ENCODE assay signal across 8 cellular contexts in the genomic region with DNA sequence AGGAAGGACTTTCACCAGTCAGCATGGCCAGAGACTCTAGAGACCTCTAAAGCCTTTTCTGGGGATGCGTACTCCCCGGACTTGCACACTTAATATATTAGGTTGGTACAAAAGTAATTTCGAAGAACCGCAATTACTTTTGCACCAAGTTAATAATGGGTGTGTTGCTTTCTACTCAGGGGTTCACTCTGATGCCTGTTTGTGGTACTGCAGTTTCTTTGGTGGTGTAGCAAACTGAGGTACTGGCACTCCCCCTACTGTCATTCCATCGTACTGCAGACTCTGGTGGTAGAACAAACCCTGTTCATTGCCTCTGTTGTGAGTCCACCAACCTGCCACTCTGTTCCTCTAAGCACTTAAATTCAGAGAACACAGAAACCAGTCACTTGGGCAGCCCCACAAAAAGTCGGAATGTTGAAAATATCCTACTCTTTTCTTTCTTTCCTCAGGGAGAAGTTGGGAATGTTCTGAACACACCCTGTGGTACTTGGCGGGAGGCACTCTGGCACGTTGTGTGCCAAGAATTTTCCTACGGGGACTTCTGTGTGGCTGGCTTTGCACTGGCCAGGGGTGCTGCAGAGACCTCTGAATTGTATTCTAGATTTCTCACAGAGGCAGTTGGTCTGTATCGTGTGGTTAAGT. TPM values are rescaled to one million over a fixed set of nuclear protein-coding genes. Genes with fewer than 3 reads are reported as not detected.
DNase-seq lines count a peak whose midpoint lies in the region; ATAC-seq and TF ChIP-seq lines count a peak whose summit lies in the region.

No MANE protein-coding gene starts in this region.

- DNase-seq in DMS53 treated with DMSO at 0.1 percent for 48 hours (lab: John Stamatoyannopoulos, UW; ENCODE audit: unreplicated experiment) (peak; percentile 53), NCI-H146 treated with DMSO at 0.1 percent for 48 hours (lab: John Stamatoyannopoulos, UW; ENCODE audit: unreplicated experiment) (peak; percentile 2), SW480 (ENCODE audit: low spot score) (peak; percentile 69), fibroblast of villous mesenchyme (ENCODE audit: low read depth) (peak; percentile 16), progenitor cell of endocrine pancreas (ENCODE audit: low spot score, unreplicated experiment) (peak; percentile 64)

- TF ChIP-seq CTCF in fibroblast of villous mesenchyme (IDR thresholded peaks at IDR 0.05; ENCODE audit: insufficient read depth, low read depth, low read length) = peak; percentile 50
- TF ChIP-seq CTCF in progenitor cell of endocrine pancreas (IDR thresholded peaks at IDR 0.05; ENCODE audit: unreplicated experiment) = peak; percentile 95

- H3K27ac Mint-ChIP-seq in progenitor cell of endocrine pancreas = no peak overlapping the region

- H3K4me3 ChIP-seq in fibroblast of villous mesenchyme (ENCODE audit: low read depth, low read length) = no peak overlapping the region

- H3K4me1 Mint-ChIP-seq in progenitor cell of endocrine pancreas (ENCODE audit: low read depth) = no peaks in the 10 kb centered on the region

- ATAC-seq in GM21619 (IDR thresholded peaks at IDR 0.05; ENCODE audit: unreplicated experiment) (peak; percentile 66), GM18502 (IDR thresholded peaks at IDR 0.05; ENCODE audit: poor library complexity, unreplicated experiment) (no peak), HG02678 (IDR thresholded peaks at IDR 0.05; ENCODE audit: unreplicated experiment) (no peak)

- H3K36me3 Mint-ChIP-seq in progenitor cell of endocrine pancreas (ENCODE audit: insufficient read depth) = no peaks in the 10 kb centered on the region

- peaks cover 8% of the 10 kb centered on the region for H3K27me3 Mint-ChIP-seq in progenitor cell of endocrine pancreas

- no peak overlapping the region for H3K4me3 Mint-ChIP-seq in progenitor cell of endocrine pancreas (ENCODE audit: low read depth)

- H3K9me3 Mint-ChIP-seq in progenitor cell of endocrine pancreas (ENCODE audit: low read depth) = no peaks in the 10 kb centered on the region

RNA-seq across cellular contexts. Expression of gene GABRG3, which starts 46.3 kb away (rescaled TPM):
- total RNA-seq in fibroblast of villous mesenchyme (not detected in 2 replicates), progenitor cell of endocrine pancreas (0.24 and 0.80 TPM in 2 replicates)

Comparison
In these comparisons a context has a peak if more than half of its experiments do, and no peak if none do; other contexts are left out.
1. DNase-seq: peak in every context shown above with its lines; median percentile 69 in SW480; 64 in progenitor cell of endocrine pancreas; 53 in DMS53 treated with DMSO at 0.1 percent for 48 hours; 16 in fibroblast of villous mesenchyme; 2 in NCI-H146 treated with DMSO at 0.1 percent for 48 hours.